20 cellular contexts compared by ENCODE assay signal in the genomic region with DNA sequence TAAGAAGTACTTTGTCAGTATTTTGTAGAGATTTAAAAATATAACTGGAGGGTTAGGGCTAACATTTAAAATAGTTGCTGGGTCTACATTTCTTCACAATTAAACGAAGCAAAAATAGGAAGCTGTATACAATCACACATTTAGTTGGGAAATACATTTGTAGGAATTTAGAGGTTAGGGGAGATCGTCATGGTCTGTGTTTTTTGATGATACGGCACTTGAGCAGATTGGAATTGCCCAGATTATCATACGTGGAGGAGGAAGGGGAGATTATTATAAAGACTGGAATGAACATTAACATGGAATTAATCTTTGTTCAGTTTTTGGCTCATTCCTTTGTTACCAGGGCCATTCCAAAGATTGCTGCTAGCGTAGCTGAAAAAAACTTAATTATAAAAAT.
"Had no signal": no experiment of that assay in that cellular context is flagged by ENCODE, and none has a peak within 500 bp of the region (broad histone marks: within the 10 kb centered on the region; RNA-seq: fewer than 3 reads in every experiment).

No MANE protein-coding gene starts in this region.

- H3K9me3 ChIP-seq: esophagus squamous epithelium, left ventricle myocardium inferior, right atrium auricular region, transverse colon had no signal

- H3K27ac ChIP-seq: esophagus squamous epithelium, left ventricle myocardium inferior, right atrium auricular region, skin epidermis, transverse colon had no signal

- H3K9me3 Mint-ChIP-seq: activated T-helper 17 cell treated with anti-CD3 and anti-CD28 coated beads, Interleukin-2, amount 50 U/mL, for 72 hours; nephron; stimulated activated naive B cell treated with anti-CD40 and anti-IgM and Interleukin-4, amounts not matched to agents 10 μg/mL and 1 μg/mL and 100 μg/mL, for 72 hours had no signal

- H3K36me3 ChIP-seq: transverse colon had no signal

- H3K4me1 Mint-ChIP-seq: activated T-helper 17 cell treated with anti-CD3 and anti-CD28 coated beads, Interleukin-2, amount 50 U/mL, for 72 hours; nephron had no signal

- H3K4me1 ChIP-seq: left ventricle myocardium inferior, right atrium auricular region had no signal

- DNase-seq: activated CD4-positive, alpha-beta T cell treated with anti-CD3 and anti-CD28 coated beads for 1 hour; activated CD8-positive, alpha-beta memory T cell treated with anti-CD3 and anti-CD28 coated beads for 24 hours; activated naive CD4-positive, alpha-beta T cell treated with Interleukin-2 at 50 U/mL for 16 hours; amniotic stem cell; central memory CD4-positive, alpha-beta T cell; cortex of kidney; effector CD4-positive, alpha-beta T cell; esophagus squamous epithelium; hypothalamus; left ventricle myocardium inferior; stimulated activated CD4-positive, alpha-beta T cell treated with anti-CD3 and anti-CD28 coated beads, Interleukin-15, amount 100 ng/mL, for 24 hours; stimulated activated CD4-positive, alpha-beta T cell treated with anti-CD3 and anti-CD28 coated beads, Interleukin-4, amount 100 ng/mL, for 1 hour; stimulated activated naive B cell treated with anti-CD40 and anti-IgM and Interleukin-4, amounts not matched to agents 10 μg/mL and 1 μg/mL and 100 μg/mL, for 72 hours; transverse colon had no signal

- H3K27me3 Mint-ChIP-seq: activated T-helper 17 cell treated with anti-CD3 and anti-CD28 coated beads, Interleukin-2, amount 50 U/mL, for 72 hours; progenitor cell of endocrine pancreas; stimulated activated naive B cell treated with anti-CD40 and anti-IgM and Interleukin-4, amounts not matched to agents 10 μg/mL and 1 μg/mL and 100 μg/mL, for 72 hours had no signal

- H3K27ac Mint-ChIP-seq: activated T-helper 17 cell treated with anti-CD3 and anti-CD28 coated beads, Interleukin-2, amount 50 U/mL, for 72 hours; nephron; progenitor cell of endocrine pancreas; stimulated activated naive B cell treated with anti-CD40 and anti-IgM and Interleukin-4, amounts not matched to agents 10 μg/mL and 1 μg/mL and 100 μg/mL, for 72 hours had no signal

- H3K4me3 ChIP-seq: esophagus squamous epithelium, left ventricle myocardium inferior, right atrium auricular region, skin epidermis, transverse colon had no signal

- ATAC-seq: activated T-helper 17 cell treated with anti-CD3 and anti-CD28 coated beads, Interleukin-2, amount 50 U/mL, for 72 hours; SK-N-SH treated with all-trans-retinoic acid at 6 μM for 48 hours; stimulated activated naive B cell treated with anti-CD40 and anti-IgM and Interleukin-4, amounts not matched to agents 10 μg/mL and 1 μg/mL and 100 μg/mL, for 72 hours had no signal

- H3K4me3 Mint-ChIP-seq: activated T-helper 17 cell treated with anti-CD3 and anti-CD28 coated beads, Interleukin-2, amount 50 U/mL, for 72 hours; nephron; stimulated activated naive B cell treated with anti-CD40 and anti-IgM and Interleukin-4, amounts not matched to agents 10 μg/mL and 1 μg/mL and 100 μg/mL, for 72 hours had no signal
